In the genomic region with DNA sequence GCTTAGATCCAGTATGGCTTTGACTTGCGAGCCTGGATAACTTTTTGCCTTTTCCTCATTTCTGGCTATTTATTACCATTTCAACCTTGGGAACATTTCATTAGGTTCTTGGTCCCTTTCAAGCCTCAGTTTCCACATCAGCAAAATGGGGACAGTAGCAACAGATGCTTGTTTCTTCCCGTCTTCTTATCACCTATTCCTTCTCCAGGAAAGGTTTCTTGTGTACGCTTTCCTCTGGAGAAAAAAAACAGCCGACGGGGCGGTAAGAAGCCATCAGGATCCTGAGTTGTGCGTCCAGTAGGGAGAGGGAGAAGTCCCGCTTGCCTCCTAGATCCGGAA, we compare ENCODE assay signal across 1 cellular context.
TF ChIP-seq lines count a peak whose summit lies in the region.

No MANE protein-coding gene starts in this region.

TF ChIP-seq in HEK293, 187 proteins besides CTCF, POLR2A, EP300 and RAD21 (continued from another document):
- TF ChIP-seq, protein P1, sequence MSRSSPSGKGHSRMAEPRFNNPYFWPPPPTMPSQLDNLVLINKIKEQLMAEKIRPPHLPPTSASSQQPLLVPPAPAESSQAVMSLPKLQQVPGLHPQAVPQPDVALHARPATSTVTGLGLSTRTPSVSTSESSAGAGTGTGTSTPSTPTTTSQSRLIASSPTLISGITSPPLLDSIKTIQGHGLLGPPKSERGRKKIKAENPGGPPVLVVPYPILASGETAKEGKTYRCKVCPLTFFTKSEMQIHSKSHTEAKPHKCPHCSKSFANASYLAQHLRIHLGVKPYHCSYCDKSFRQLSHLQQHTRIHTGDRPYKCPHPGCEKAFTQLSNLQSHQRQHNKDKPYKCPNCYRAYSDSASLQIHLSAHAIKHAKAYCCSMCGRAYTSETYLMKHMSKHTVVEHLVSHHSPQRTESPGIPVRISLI (tag by site-specific recombination; IDR thresholded peaks at IDR 0.05), result peak; percentile 48; the same call in 1 of the 2 replicates
- TF ChIP-seq ZNF433 (tag by site-specific recombination; IDR thresholded peaks at IDR 0.05; ENCODE audit: low read depth), result no peak
